18 cellular contexts compared by ENCODE assay signal in genomic region chr6:158064725-158065251, GRCh38.
"Had no signal": no experiment of that assay in that cellular context is flagged by ENCODE, and none has a peak within 500 bp of the region (broad histone marks: within the 10 kb centered on the region; RNA-seq: fewer than 3 reads in every experiment).

No MANE protein-coding gene starts in this region.

- DNase-seq: activated CD4-positive, alpha-beta T cell treated with anti-CD3 and anti-CD28 coated beads for 1 hour; activated CD4-positive, alpha-beta T cell treated with anti-CD3 and anti-CD28 coated beads, Interleukin-2, amount 50 U/mL, for 4 hours; activated naive CD4-positive, alpha-beta T cell treated with anti-CD3 and anti-CD28 coated beads, Interleukin-2, amount 10 ng/mL, durations not matched to agents 7 days and 5 days; activated T-cell treated with anti-CD3 and anti-CD28 coated beads for 4 hours; adrenal gland; dorsolateral prefrontal cortex; heart right ventricle; left cardiac atrium; mammary epithelial cell; naive B cell; stimulated activated CD4-positive, alpha-beta T cell treated with anti-CD3 and anti-CD28 coated beads, Interleukin-4, amount 100 ng/mL, for 24 hours; stimulated activated CD8-positive, alpha-beta memory T cell treated with anti-CD3 and anti-CD28 coated beads, Interleukin-4, amount 100 ng/mL, for 48 hours; stimulated activated naive CD4-positive, alpha-beta T cell treated with Interleukin-2 at 50 U/mL for 16 hours; T-cell; T1000 had no signal

- H3K27ac ChIP-seq: adrenal gland, heart right ventricle, neutrophil had no signal

- H3K9me3 ChIP-seq: adrenal gland, neutrophil had no signal

- FAIRE-seq: frontal cortex had no signal

- H3K27me3 ChIP-seq: adrenal gland, dorsolateral prefrontal cortex, heart right ventricle, neutrophil had no signal

- ATAC-seq: heart right ventricle, left cardiac atrium, T-cell had no signal

- H3K4me3 ChIP-seq: adrenal gland, dorsolateral prefrontal cortex, heart right ventricle, skin epidermis had no signal
